1 cellular context compared by ENCODE assay signal in genomic region chr20:49285813-49286494, GRCh38.
TF ChIP-seq lines count a peak whose summit lies in the region.

No MANE protein-coding gene starts in this region.

TF ChIP-seq in K562, 482 proteins besides CTCF, POLR2A, EP300 and RAD21 (continued from another document):
- TF ChIP-seq GTF2B (IDR thresholded peaks at IDR 0.05; ENCODE audit: extremely low read depth, insufficient read length) (no peak), MTA3 (IDR thresholded peaks at IDR 0.05; ENCODE audit: borderline replicate concordance) (no peak), ZBTB2 (IDR thresholded peaks at IDR 0.05) (no peak), CC2D1A (IDR thresholded peaks at IDR 0.05) (no peak), RBFOX2 (IDR thresholded peaks at IDR 0.05; ENCODE audit: low read depth, low read length) (0 out of 2 replicates have a peak, but pooled peaks have one; percentile 29), MXI1 (IDR thresholded peaks at IDR 0.05; ENCODE audit: low read depth, low read length) (no peak), PHF21A (IDR thresholded peaks at IDR 0.05; ENCODE audit: borderline replicate concordance, low read depth) (no peak), AFF1 (IDR thresholded peaks at IDR 0.05; ENCODE audit: low read depth in 1 of 2, partially characterized antibody in 2 of 2) (no peak), ZNF274 (IDR thresholded peaks at IDR 0.05; ENCODE audit: borderline replicate concordance, low read depth, low read length) (no peak), ZNF511 (CRISPR knock-in tag; IDR thresholded peaks at IDR 0.05) (no peak), TCF3 (CRISPR knock-in tag; IDR thresholded peaks at IDR 0.05) (no peak), RFX5 (IDR thresholded peaks at IDR 0.05; ENCODE audit: low read depth, low read length) (no peak), ZBTB12 (CRISPR knock-in tag; IDR thresholded peaks at IDR 0.05) (no peak), NCOR1 (IDR thresholded peaks at IDR 0.05) (peak; percentile 8; the same call in 1 of the 2 replicates), THRB (CRISPR knock-in tag; conservative IDR thresholded peaks at IDR 0.05) (0 out of 2 replicates have a peak, but pooled peaks have one; percentile 66), FOXP4 (CRISPR knock-in tag; IDR thresholded peaks at IDR 0.05; ENCODE audit: borderline replicate concordance) (no peak), POLR2AphosphoS5 (IDR thresholded peaks at IDR 0.05; ENCODE audit: control insufficient read depth, insufficient read depth, low read depth, low read length) (peak; percentile 84), EWSR1 (IDR thresholded peaks at IDR 0.05; ENCODE audit: borderline replicate concordance, low read depth, partially characterized antibody) (peak; percentile 18), HNRNPK (IDR thresholded peaks at IDR 0.05; ENCODE audit: low read depth, low read length, poor library complexity, severe bottlenecking) (peak; percentile 25), ARID4B (CRISPR knock-in tag; IDR thresholded peaks at IDR 0.05) (no peak), ASH1L (IDR thresholded peaks at IDR 0.05; ENCODE audit: borderline replicate concordance, low read depth, partially characterized antibody) (no peak)
